1 cellular context compared by ENCODE assay signal in the genomic region with DNA sequence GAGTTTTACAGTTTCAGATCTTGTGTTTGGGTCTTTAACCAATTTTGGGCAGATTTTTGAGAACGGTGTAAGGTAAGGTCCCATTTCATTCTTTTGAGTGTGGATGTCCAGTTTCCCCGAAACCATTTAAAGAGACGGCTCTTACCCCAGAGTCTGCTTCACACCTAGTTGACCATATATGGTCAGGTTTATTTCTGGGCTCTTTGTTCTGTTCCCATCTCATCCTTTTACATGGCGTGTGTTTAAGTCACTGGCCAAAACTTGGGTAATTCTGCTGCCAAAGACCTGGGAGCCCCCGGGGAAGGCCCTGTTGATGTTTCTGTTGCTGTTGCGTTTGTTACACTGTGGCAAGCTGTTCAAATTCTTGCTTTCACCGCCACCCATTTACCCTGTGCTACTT.
TF ChIP-seq lines count a peak whose summit lies in the region.

No MANE protein-coding gene starts in this region.

TF ChIP-seq in WTC11, 78 proteins besides CTCF, POLR2A, EP300 and RAD21 (continued from another document):
- TF ChIP-seq, protein P1, sequence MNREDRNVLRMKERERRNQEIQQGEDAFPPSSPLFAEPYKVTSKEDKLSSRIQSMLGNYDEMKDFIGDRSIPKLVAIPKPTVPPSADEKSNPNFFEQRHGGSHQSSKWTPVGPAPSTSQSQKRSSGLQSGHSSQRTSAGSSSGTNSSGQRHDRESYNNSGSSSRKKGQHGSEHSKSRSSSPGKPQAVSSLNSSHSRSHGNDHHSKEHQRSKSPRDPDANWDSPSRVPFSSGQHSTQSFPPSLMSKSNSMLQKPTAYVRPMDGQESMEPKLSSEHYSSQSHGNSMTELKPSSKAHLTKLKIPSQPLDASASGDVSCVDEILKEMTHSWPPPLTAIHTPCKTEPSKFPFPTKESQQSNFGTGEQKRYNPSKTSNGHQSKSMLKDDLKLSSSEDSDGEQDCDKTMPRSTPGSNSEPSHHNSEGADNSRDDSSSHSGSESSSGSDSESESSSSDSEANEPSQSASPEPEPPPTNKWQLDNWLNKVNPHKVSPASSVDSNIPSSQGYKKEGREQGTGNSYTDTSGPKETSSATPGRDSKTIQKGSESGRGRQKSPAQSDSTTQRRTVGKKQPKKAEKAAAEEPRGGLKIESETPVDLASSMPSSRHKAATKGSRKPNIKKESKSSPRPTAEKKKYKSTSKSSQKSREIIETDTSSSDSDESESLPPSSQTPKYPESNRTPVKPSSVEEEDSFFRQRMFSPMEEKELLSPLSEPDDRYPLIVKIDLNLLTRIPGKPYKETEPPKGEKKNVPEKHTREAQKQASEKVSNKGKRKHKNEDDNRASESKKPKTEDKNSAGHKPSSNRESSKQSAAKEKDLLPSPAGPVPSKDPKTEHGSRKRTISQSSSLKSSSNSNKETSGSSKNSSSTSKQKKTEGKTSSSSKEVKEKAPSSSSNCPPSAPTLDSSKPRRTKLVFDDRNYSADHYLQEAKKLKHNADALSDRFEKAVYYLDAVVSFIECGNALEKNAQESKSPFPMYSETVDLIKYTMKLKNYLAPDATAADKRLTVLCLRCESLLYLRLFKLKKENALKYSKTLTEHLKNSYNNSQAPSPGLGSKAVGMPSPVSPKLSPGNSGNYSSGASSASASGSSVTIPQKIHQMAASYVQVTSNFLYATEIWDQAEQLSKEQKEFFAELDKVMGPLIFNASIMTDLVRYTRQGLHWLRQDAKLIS (CRISPR knock-in tag; IDR thresholded peaks at IDR 0.05; ENCODE audit: borderline replicate concordance), result no peak
- TF ChIP-seq CBFB (CRISPR knock-in tag; IDR thresholded peaks at IDR 0.05; ENCODE audit: low read depth), result no peak
- TF ChIP-seq JUN (CRISPR knock-in tag; IDR thresholded peaks at IDR 0.05), result no peak
- TF ChIP-seq, protein P2, sequence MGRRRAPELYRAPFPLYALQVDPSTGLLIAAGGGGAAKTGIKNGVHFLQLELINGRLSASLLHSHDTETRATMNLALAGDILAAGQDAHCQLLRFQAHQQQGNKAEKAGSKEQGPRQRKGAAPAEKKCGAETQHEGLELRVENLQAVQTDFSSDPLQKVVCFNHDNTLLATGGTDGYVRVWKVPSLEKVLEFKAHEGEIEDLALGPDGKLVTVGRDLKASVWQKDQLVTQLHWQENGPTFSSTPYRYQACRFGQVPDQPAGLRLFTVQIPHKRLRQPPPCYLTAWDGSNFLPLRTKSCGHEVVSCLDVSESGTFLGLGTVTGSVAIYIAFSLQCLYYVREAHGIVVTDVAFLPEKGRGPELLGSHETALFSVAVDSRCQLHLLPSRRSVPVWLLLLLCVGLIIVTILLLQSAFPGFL (CRISPR knock-in tag; IDR thresholded peaks at IDR 0.05; ENCODE audit: borderline replicate concordance), result no peak
- TF ChIP-seq, protein P3, sequence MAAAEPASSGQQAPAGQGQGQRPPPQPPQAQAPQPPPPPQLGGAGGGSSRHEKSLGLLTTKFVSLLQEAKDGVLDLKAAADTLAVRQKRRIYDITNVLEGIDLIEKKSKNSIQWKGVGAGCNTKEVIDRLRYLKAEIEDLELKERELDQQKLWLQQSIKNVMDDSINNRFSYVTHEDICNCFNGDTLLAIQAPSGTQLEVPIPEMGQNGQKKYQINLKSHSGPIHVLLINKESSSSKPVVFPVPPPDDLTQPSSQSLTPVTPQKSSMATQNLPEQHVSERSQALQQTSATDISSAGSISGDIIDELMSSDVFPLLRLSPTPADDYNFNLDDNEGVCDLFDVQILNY (CRISPR knock-in tag; IDR thresholded peaks at IDR 0.05), result no peak
- no peak for TF ChIP-seq NFATC4 (CRISPR knock-in tag; IDR thresholded peaks at IDR 0.05)
- TF ChIP-seq SOX15 (CRISPR knock-in tag; IDR thresholded peaks at IDR 0.05), result no peak
- TF ChIP-seq, protein P4, sequence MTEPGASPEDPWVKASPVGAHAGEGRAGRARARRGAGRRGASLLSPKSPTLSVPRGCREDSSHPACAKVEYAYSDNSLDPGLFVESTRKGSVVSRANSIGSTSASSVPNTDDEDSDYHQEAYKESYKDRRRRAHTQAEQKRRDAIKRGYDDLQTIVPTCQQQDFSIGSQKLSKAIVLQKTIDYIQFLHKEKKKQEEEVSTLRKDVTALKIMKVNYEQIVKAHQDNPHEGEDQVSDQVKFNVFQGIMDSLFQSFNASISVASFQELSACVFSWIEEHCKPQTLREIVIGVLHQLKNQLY (CRISPR knock-in tag; IDR thresholded peaks at IDR 0.05), result no peak
TF ChIP-seq in WTC11: peak in this region for 0.
